2 cellular contexts compared by ENCODE assay signal in the genomic region with DNA sequence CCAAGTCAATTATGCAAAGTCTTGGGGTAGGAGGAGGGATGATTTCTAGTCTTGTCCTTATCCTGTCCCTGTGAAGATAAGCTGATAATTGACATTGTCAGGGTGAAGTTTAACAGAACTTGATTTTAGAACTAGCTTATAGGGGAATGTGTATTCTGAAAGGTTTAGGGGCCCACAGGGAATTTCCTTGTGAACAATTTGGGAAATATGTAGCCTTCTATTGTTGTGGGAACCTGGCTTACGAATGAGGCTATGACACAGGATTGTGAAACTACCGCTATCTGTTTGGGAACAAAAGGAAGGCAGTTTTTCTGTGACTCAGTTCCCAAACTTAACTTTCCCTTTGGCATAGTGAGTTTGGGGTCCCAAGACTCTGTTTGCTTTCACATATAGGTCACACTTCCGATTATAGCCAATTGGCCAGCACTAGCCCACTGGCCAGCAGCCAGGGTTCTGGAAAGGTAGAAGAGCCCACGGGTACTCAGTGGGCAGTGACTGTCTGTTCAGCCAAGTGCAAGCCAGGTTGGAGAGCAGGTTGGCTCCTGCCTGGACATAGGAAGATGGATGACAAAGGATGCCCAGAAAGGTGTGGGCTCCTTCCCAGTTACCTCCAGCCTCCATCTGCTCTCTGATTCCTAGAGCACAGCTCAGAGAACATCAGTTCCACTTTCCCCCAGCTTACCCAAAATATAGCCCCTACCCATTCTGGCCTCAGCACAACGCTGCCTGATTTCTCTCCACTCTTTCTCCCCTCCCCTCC.
TF ChIP-seq lines count a peak whose summit lies in the region.

No MANE protein-coding gene starts in this region.

TF ChIP-seq in HEK293, 187 proteins besides CTCF, POLR2A, EP300 and RAD21 (continued from another document):
- no peak for TF ChIP-seq ZBTB1 (tag by site-specific recombination; IDR thresholded peaks at IDR 0.05)
- TF ChIP-seq ZNF292 (tag by site-specific recombination; IDR thresholded peaks at IDR 0.05; ENCODE audit: borderline replicate concordance, low read depth): no peak
- TF ChIP-seq ZNF138 (tag by site-specific recombination; IDR thresholded peaks at IDR 0.05; ENCODE audit: borderline replicate concordance): no peak
- TF ChIP-seq ZNF560 (tag by site-specific recombination; IDR thresholded peaks at IDR 0.05; ENCODE audit: borderline replicate concordance): no peak
- no peak for TF ChIP-seq MEIS1 (CRISPR knock-in tag; IDR thresholded peaks at IDR 0.05; ENCODE audit: borderline replicate concordance)
- no peak for TF ChIP-seq ZNF510 (tag by site-specific recombination; IDR thresholded peaks at IDR 0.05; ENCODE audit: insufficient replicate concordance)
- TF ChIP-seq, protein P1, sequence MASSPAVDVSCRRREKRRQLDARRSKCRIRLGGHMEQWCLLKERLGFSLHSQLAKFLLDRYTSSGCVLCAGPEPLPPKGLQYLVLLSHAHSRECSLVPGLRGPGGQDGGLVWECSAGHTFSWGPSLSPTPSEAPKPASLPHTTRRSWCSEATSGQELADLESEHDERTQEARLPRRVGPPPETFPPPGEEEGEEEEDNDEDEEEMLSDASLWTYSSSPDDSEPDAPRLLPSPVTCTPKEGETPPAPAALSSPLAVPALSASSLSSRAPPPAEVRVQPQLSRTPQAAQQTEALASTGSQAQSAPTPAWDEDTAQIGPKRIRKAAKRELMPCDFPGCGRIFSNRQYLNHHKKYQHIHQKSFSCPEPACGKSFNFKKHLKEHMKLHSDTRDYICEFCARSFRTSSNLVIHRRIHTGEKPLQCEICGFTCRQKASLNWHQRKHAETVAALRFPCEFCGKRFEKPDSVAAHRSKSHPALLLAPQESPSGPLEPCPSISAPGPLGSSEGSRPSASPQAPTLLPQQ (tag by site-specific recombination; IDR thresholded peaks at IDR 0.05): peak; percentile 12; the same call in 1 of the 2 replicates

TF ChIP-seq in K562, 482 proteins besides CTCF, POLR2A, EP300 and RAD21 (continued from another document):
- TF ChIP-seq MEIS2 (IDR thresholded peaks at IDR 0.05; ENCODE audit: partially characterized antibody) (peak; percentile 3), SOX6 (IDR thresholded peaks at IDR 0.05) (peak; percentile 20; the same call in 1 of the 2 replicates), CEBPB (tag; IDR thresholded peaks at IDR 0.05) (peak; percentile 40)
